In genomic region chr1:234776875-234777849, GRCh38 we compare ENCODE assay signal across 13 cellular contexts.
DNase-seq lines count a peak whose midpoint lies in the region; ATAC-seq and TF ChIP-seq lines count a peak whose summit lies in the region.
"Had no signal": no experiment of that assay in that cellular context is flagged by ENCODE, and none has a peak within 500 bp of the region (broad histone marks: within the 10 kb centered on the region; RNA-seq: fewer than 3 reads in every experiment).

No MANE protein-coding gene starts in this region.

- H3K27ac ChIP-seq in right atrium auricular region = no peak overlapping the region
- peak overlapping the region; percentile 37; the same call in 1 of the 2 replicates for H3K27ac ChIP-seq in Panc1 (ENCODE audit: low read length)
- H3K27ac ChIP-seq: KMS-11, pancreas, SJSA1 had no signal

- H3K27me3 ChIP-seq in right atrium auricular region (no peaks in the 10 kb centered on the region), Panc1 (ENCODE audit: control insufficient read depth, insufficient read depth, low read length) (no peaks in the 10 kb centered on the region), BE2C (no peaks in the 10 kb centered on the region)
- H3K27me3 ChIP-seq: pancreas, SJSA1 had no signal

- H3K36me3 ChIP-seq in right atrium auricular region (no peaks in the 10 kb centered on the region), Panc1 (ENCODE audit: control insufficient read depth, insufficient read depth, low read length) (no peaks in the 10 kb centered on the region), BE2C (no peaks in the 10 kb centered on the region)
- H3K36me3 ChIP-seq: pancreas, SJSA1 had no signal

- intact Hi-C loops in Right ventricle myocardium superior (cut with DNase I) = no loop called here
- intact Hi-C loops in Panc1 (cut with micrococcal nuclease; ENCODE audit: unreplicated experiment) = no loop called here

- CTCF ChIA-PET in Panc1 (lab: Charles Lee) = no interaction called here

- TF ChIP-seq CTCF in right atrium auricular region (IDR thresholded peaks at IDR 0.05) (no peak), Panc1 (IDR thresholded peaks at IDR 0.05) (no peak), BE2C (IDR thresholded peaks at IDR 0.05; ENCODE audit: low read depth, low read length) (no peak)

- H3K4me1 ChIP-seq in right atrium auricular region (peaks cover 0 to 3% of the 10 kb centered on the region in 2 donors), Panc1 (ENCODE audit: control insufficient read depth, insufficient read depth, low read length) (peaks cover 18% of the 10 kb centered on the region), BE2C (no peaks in the 10 kb centered on the region)

- no TSS peak for BruUV-seq in Panc1 (replicated peaks; lab: Mats Ljungman, UMichigan)

- H3K4me3 ChIP-seq in right atrium auricular region (no peak overlapping the region), Panc1 (ENCODE audit: low read depth in 2 of 2, low read length in 2 of 2) (no peak overlapping the region), BE2C (ENCODE audit: low read depth, low read length) (no peak overlapping the region)
- H3K4me3 ChIP-seq: mucosa of descending colon, pancreas, SJSA1 had no signal

- DNase-seq in right atrium auricular region (ENCODE audit: low spot score) = peak; percentile 60
- DNase-seq in Right ventricle myocardium superior = no peak
- no peak for DNase-seq in Panc1 (ENCODE audit: low read depth, low spot score)
- peak; percentile 18 for DNase-seq in inferior parietal cortex (ENCODE audit: extremely low spot score)
- DNase-seq in nucleus accumbens (lab: John Stamatoyannopoulos, UW) = no peak
- no peak for DNase-seq in BE2C
- no peak for DNase-seq in NK-92 (lab: John Stamatoyannopoulos, UW; ENCODE audit: unreplicated experiment)
- DNase-seq: activated CD4-positive, alpha-beta T cell treated with anti-CD3 and anti-CD28 coated beads, Interleukin-2, amount 50 U/mL, for 1 hour; stimulated activated CD4-positive, alpha-beta T cell treated with anti-CD3 and anti-CD28 coated beads, Interleukin-4, amount 100 ng/mL, for 4 hours had no signal

- no peak for ATAC-seq in Right ventricle myocardium superior (ENCODE audit: poor library complexity)
- no peak for ATAC-seq in Panc1

- in situ Hi-C loops in Panc1 (cut with HindIII; ENCODE audit: low pct_unique_long_range_greater_than_20kb, low sequenced_read_pairs) = no loop called here

- H3K9me3 ChIP-seq in right atrium auricular region = no peaks in the 10 kb centered on the region
- H3K9me3 ChIP-seq in Panc1 (ENCODE audit: control insufficient read depth, insufficient read depth, low read depth, low read length) = peaks cover 8% of the 10 kb centered on the region; the same call in 1 of the 2 replicates
- H3K9me3 ChIP-seq in BE2C = no peaks in the 10 kb centered on the region
- H3K9me3 ChIP-seq: mucosa of descending colon, pancreas, SJSA1 had no signal

- POLR2A ChIA-PET in Panc1 (lab: Charles Lee) = no interaction called here

Comparison
In these comparisons a context has a peak if more than half of its experiments do, and no peak if none do; other contexts are left out.
1. DNase-seq: peak in right atrium auricular region (single experiment) and inferior parietal cortex (single experiment); none in Right ventricle myocardium superior (single experiment), Panc1 (single experiment), nucleus accumbens (0 of 56), BE2C (single experiment) and NK-92 (single experiment).